8 cellular contexts compared by ENCODE assay signal in the genomic region with DNA sequence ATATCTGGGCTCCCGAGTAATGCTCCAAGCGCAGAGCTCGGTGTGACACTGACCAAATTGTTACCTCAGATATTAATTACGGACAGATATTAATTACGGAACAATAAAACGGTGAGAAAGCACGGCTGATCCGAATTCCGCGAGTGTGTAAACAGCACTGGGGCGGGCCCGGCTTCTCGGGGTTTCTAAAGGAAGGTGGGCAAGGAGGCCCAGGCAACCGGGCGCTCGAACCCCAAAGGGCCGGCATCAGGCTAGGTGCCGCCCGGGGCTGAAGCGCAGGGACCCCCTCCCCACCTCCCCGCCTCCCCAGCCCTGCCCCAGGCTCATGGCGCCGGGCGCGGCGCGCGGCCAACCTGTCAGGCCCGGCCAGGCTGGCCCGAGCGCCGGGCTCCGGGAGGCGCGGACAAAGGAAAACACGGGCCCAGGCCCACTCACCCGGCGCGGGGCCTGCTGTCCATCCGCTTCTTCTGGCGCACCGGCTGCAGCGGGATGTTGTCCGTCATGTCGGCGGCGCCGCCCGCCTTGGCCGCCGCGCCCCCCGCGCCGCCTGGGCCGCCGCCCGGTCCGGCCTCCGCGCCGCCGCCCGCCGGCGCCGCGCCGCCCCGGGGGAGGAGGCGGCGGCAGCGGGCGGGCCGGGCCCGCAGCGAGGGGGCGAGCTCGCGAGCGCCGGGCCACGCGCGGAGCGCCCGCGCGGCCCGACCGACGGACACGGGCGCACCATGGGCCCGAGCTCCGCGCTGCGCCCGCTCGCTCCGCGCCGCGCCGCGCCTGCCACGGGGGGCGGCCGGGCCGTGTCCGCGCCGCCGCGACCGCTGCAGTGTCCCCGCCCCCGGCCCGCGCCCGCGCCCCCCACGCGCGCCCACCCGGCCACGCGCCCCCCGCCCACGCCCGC. TPM values are rescaled to one million over a fixed set of nuclear protein-coding genes. Genes with fewer than 3 reads are reported as not detected.
DNase-seq lines count a peak whose midpoint lies in the region; ATAC-seq and TF ChIP-seq lines count a peak whose summit lies in the region.

ATP9A (minus strand) TSS at position 524 of the 892 bp plus-strand sequence; CDS start at position 503, 21 bp downstream.

- POLR2A ChIA-PET in AG04450 (lab: Yijun Ruan, JAX) (no interaction called here), HEK293 (lab: Yijun Ruan, JAX) (no interaction called here)

- DNase-seq in AG04450 (ENCODE audit: low read depth, low spot score) = no peak
- peak; percentile 70 for DNase-seq in astrocyte of the hippocampus (ENCODE audit: low read depth, low spot score)
- peak; percentile 61 for DNase-seq in hepatocyte (ENCODE audit: low spot score)
- peak; percentile 43 to 51 for DNase-seq in psoas muscle
- no peak for DNase-seq in AML-193 (lab: John Stamatoyannopoulos, UW)
- no peak for DNase-seq in NCI-H1048 (lab: John Stamatoyannopoulos, UW)

- H3K4me3 ChIP-seq in AG04450 (ENCODE audit: low read depth, low read length) (peak within 1 kb of the TSS; percentile 86), HEK293 (ENCODE audit: low read depth, low read length) (peak within 1 kb of the TSS; percentile 78), hepatocyte (peak within 1 kb of the TSS; percentile 99), psoas muscle (peak within 1 kb of the TSS; percentile 73)

- CTCF ChIA-PET in AG04450 (lab: Charles Lee) (interaction anchor here (1.1 kb wide), 1 partner anchor 316 kb away, joined by 3 read pairs; no protein-coding TSS in a partner anchor), HEK293 (lab: Yijun Ruan, JAX) (no interaction called here)

- TF ChIP-seq CTCF in AG04450 (IDR thresholded peaks at IDR 0.05; ENCODE audit: low read depth, low read length) = 0 out of 2 replicates have a peak, but pooled peaks have one; percentile 12
- TF ChIP-seq CTCF in HEK293 (tag by site-specific recombination; IDR thresholded peaks at IDR 0.05) = no peak
- no peak for TF ChIP-seq CTCF in hepatocyte (IDR thresholded peaks at IDR 0.05; ENCODE audit: poor library complexity)
- TF ChIP-seq CTCF in psoas muscle (IDR thresholded peaks at IDR 0.05) = no peak

- H3K9me2 ChIP-seq in hepatocyte (replicated peaks; ENCODE audit: insufficient read depth) = no peaks in the 10 kb centered on the region

- peak within 1 kb of the TSS; percentile 96 for H3K4me2 ChIP-seq in hepatocyte

- under 1% methylated on average over 21 of the region's 131 CpGs for WGBS in hepatocyte (ENCODE audit: low lambda C conversion rate, missing lambda C conversion rate)
- WGBS in psoas muscle, 3 donors = 0 to 1% (median 1%) methylated on average over 19 to 130 of the region's 131 CpGs

- intact Hi-C loops in psoas muscle (cut with DNase I) = no loop called here

- no peaks in the 10 kb centered on the region for H3K27me3 ChIP-seq in AG04450 (ENCODE audit: control insufficient read depth, insufficient read depth, low read length)
- H3K27me3 ChIP-seq in hepatocyte = no peaks in the 10 kb centered on the region
- no peaks in the 10 kb centered on the region for H3K27me3 ChIP-seq in psoas muscle (ENCODE audit: insufficient read depth in 3 of 3, low read length in 2 of 3)

- H3K79me2 ChIP-seq in hepatocyte = peaks cover 43% of the 10 kb centered on the region

- ATAC-seq in psoas muscle = peak; percentile 28 to 76 (median 59)
- ATAC-seq in GM18502 (IDR thresholded peaks at IDR 0.05; ENCODE audit: poor library complexity, unreplicated experiment) = no peak

- H2AFZ ChIP-seq in hepatocyte = peak within 1 kb of the TSS; percentile 93

- H3K4me1 ChIP-seq in HEK293 (ENCODE audit: control insufficient read depth, insufficient read depth, low read length) (no peaks in the 10 kb centered on the region), hepatocyte (ENCODE audit: insufficient read depth) (peaks cover 3% of the 10 kb centered on the region), psoas muscle (no peaks in the 10 kb centered on the region)

- H3K36me3 ChIP-seq in HEK293 (ENCODE audit: control insufficient read depth in 2 of 2, insufficient read depth in 1 of 2, low read length in 2 of 2) (no peaks in the 10 kb centered on the region), hepatocyte (replicated peaks; ENCODE audit: insufficient read depth, low read depth) (no peaks in the 10 kb centered on the region), psoas muscle (ENCODE audit: insufficient read depth in 1 of 2, low read depth in 1 of 2) (no peaks in the 10 kb centered on the region)

- H3K27ac ChIP-seq in AG04450 (ENCODE audit: low read depth, low read length) (no peak within 1 kb of the TSS), HEK293 (ENCODE audit: extremely low read depth, low read depth, low read length) (peak within 1 kb of the TSS; percentile 93), hepatocyte (peak within 1 kb of the TSS; percentile 95), psoas muscle (peak within 1 kb of the TSS; percentile 58)

- no peaks in the 10 kb centered on the region for H4K20me1 ChIP-seq in hepatocyte (ENCODE audit: insufficient read depth, poor library complexity, severe bottlenecking)

- H3K9me3 ChIP-seq in AG04450 (ENCODE audit: control insufficient read depth, insufficient read depth, low read length) (no peaks in the 10 kb centered on the region), HEK293 (ENCODE audit: control insufficient read depth, insufficient read depth, low read depth, low read length) (no peaks in the 10 kb centered on the region), hepatocyte (ENCODE audit: low read depth) (no peaks in the 10 kb centered on the region), psoas muscle (no peaks in the 10 kb centered on the region)

TF ChIP-seq in HEK293, 187 proteins besides CTCF, POLR2A, EP300 and RAD21 (continues in another document):
- TF ChIP-seq, protein P1, sequence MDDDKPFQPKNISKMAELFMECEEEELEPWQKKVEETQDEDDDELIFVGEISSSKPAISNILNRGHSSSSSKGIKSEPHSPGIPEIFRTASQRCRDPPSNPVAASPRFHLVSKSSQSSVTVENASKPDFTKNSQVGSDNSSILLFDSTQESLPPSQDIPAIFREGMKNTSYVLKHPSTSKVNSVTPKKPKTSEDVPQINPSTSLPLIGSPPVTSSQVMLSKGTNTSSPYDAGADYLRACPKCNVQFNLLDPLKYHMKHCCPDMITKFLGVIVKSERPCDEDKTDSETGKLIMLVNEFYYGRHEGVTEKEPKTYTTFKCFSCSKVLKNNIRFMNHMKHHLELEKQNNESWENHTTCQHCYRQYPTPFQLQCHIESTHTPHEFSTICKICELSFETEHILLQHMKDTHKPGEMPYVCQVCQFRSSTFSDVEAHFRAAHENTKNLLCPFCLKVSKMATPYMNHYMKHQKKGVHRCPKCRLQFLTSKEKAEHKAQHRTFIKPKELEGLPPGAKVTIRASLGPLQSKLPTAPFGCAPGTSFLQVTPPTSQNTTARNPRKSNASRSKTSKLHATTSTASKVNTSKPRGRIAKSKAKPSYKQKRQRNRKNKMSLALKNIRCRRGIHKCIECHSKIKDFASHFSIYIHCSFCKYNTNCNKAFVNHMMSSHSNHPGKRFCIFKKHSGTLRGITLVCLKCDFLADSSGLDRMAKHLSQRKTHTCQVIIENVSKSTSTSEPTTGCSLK (tag by site-specific recombination; IDR thresholded peaks at IDR 0.05) = no peak
- TF ChIP-seq ZEB2 (tag by site-specific recombination; IDR thresholded peaks at IDR 0.05) (peak; percentile 84; the same call in 1 of the 2 replicates), ZSCAN30 (tag by site-specific recombination; IDR thresholded peaks at IDR 0.05) (no peak), ZBTB7A (tag by site-specific recombination; IDR thresholded peaks at IDR 0.05; ENCODE audit: low read depth) (0 out of 2 replicates have a peak, but pooled peaks have one; percentile 4), ZNF335 (tag by site-specific recombination; conservative IDR thresholded peaks at IDR 0.05) (peak; percentile 83), ZNF169 (tag by site-specific recombination; IDR thresholded peaks at IDR 0.05) (no peak), GLIS1 (tag by site-specific recombination; IDR thresholded peaks at IDR 0.05) (0 out of 2 replicates have a peak, but pooled peaks have one; percentile 3), ZNF354C (tag by site-specific recombination; IDR thresholded peaks at IDR 0.05; ENCODE audit: borderline replicate concordance, low read depth) (no peak), ZBTB26 (tag by site-specific recombination; optimal IDR thresholded peaks at IDR 0.05) (peak; percentile 26), ZXDB (tag by site-specific recombination; IDR thresholded peaks at IDR 0.05) (0 out of 2 replicates have a peak, but pooled peaks have one; percentile 12), ZIC2 (tag by site-specific recombination; IDR thresholded peaks at IDR 0.05) (peak; percentile 3; the same call in 1 of the 2 replicates), RBAK (tag by site-specific recombination; IDR thresholded peaks at IDR 0.05) (no peak), GLIS2 (tag by site-specific recombination; IDR thresholded peaks at IDR 0.05) (peak; percentile 20; the same call in 1 of the 2 replicates)
- TF ChIP-seq, protein P2, sequence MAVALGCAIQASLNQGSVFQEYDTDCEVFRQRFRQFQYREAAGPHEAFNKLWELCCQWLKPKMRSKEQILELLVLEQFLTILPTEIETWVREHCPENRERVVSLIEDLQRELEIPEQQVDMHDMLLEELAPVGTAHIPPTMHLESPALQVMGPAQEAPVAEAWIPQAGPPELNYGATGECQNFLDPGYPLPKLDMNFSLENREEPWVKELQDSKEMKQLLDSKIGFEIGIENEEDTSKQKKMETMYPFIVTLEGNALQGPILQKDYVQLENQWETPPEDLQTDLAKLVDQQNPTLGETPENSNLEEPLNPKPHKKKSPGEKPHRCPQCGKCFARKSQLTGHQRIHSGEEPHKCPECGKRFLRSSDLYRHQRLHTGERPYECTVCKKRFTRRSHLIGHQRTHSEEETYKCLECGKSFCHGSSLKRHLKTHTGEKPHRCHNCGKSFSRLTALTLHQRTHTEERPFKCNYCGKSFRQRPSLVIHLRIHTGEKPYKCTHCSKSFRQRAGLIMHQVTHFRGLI (tag by site-specific recombination; IDR thresholded peaks at IDR 0.05) = peak; percentile 72; the same call in 1 of the 2 replicates

RNA-seq across cellular contexts. Expression of gene ATP9A, which starts in this region (rescaled TPM):
- polyA plus RNA-seq in AG04450 (2011; rRNA removed) = 35.3 and 37.1 TPM in 2 replicates
- 95.4 and 107 TPM in 2 replicates for polyA minus RNA-seq in AG04450 (2011; rRNA and poly(A)+ RNA removed)
- 26.5 and 28.1 TPM in 2 replicates for total RNA-seq in hepatocyte
- 9.3 and 12.1 TPM in 2 replicates for polyA plus RNA-seq in hepatocyte
- total RNA-seq in psoas muscle = 10 to 100 TPM; 17.2 to 42.3 (median 26.7) TPM
- 10 to 100 TPM in 1 of 3 donors, 1 to 10 TPM in 2; 1.8 to 16.2 (median 3.2) TPM for polyA plus RNA-seq in psoas muscle

Comparison
In these comparisons a context has a peak if more than half of its experiments do, and no peak if none do; other contexts are left out.
1. DNase-seq: peak in astrocyte of the hippocampus (single experiment), hepatocyte (single experiment) and psoas muscle (2 of 2); none in AG04450 (single experiment), AML-193 (0 of 2) and NCI-H1048 (single experiment).
2. Peak in every context shown above with its lines, with median percentiles within 50 percentile points of each other: H3K4me3 ChIP-seq.